In genomic region chr5:159017787-159018186, GRCh38 we compare ENCODE assay signal across 9 cellular contexts.
DNase-seq lines count a peak whose midpoint lies in the region; ATAC-seq, FAIRE-seq and TF ChIP-seq lines count a peak whose summit lies in the region.
"Had no signal": no experiment of that assay in that cellular context is flagged by ENCODE, and none has a peak within 500 bp of the region (broad histone marks: within the 10 kb centered on the region; RNA-seq: fewer than 3 reads in every experiment).

No MANE protein-coding gene starts in this region.

- no peaks in the 10 kb centered on the region for H3K79me1 ChIP-seq in IMR-90 (ENCODE audit: low read depth in 1 of 2, low read length in 2 of 2)

- POLR2A ChIA-PET in IMR-90 (lab: Charles Lee; ENCODE audit: unreplicated experiment), result no interaction called here

- TF ChIP-seq CTCF in IMR-90 (conservative IDR thresholded peaks at IDR 0.05; ENCODE audit: low read depth, low read length) (no peak), bronchial epithelial cell (IDR thresholded peaks at IDR 0.05; ENCODE audit: insufficient read depth, low read length, severe bottlenecking) (no peak)

- no peak overlapping the region for H2BK5ac ChIP-seq in IMR-90 (ENCODE audit: low read depth, low read length, poor library complexity, severe bottlenecking)

- H4K20me1 ChIP-seq in IMR-90 (ENCODE audit: insufficient read depth, low read length), result no peaks in the 10 kb centered on the region

- H3K27me3 Mint-ChIP-seq in naive B cell, result no peaks in the 10 kb centered on the region

- TF ChIP-seq RAD21 in IMR-90 (IDR thresholded peaks at IDR 0.05; ENCODE audit: low read length), result no peak

- peaks cover 7 to 13% of the 10 kb centered on the region in 2 donors for H3K36me3 Mint-ChIP-seq in naive B cell

- no peak overlapping the region for H3K23ac ChIP-seq in IMR-90 (ENCODE audit: low read depth, low read length)

- H2BK120ac ChIP-seq in IMR-90 (ENCODE audit: low read depth, low read length), result peak overlapping the region; percentile 53

- H3K36me3 ChIP-seq in IMR-90 (ENCODE audit: control insufficient read depth, insufficient read depth, low read length), result no peaks in the 10 kb centered on the region
- H3K36me3 ChIP-seq in bronchial epithelial cell (ENCODE audit: control insufficient read depth, insufficient read depth, low read length), result no peaks in the 10 kb centered on the region
- H3K36me3 ChIP-seq: HAP-1 had no signal

- DNase-seq in ELR (ENCODE audit: low read depth), result peak; percentile 79
- DNase-seq in IMR-90, result peak; percentile 75
- DNase-seq in bronchial epithelial cell (ENCODE audit: low read depth), result peak; percentile 66
- no peak for DNase-seq in naive B cell
- DNase-seq in ecto neural progenitor cell (ENCODE audit: low spot score), result no peak
- DNase-seq in stimulated activated CD8-positive, alpha-beta memory T cell treated with anti-CD3 and anti-CD28 coated beads, Interleukin-4, amount 100 ng/mL, for 48 hours, result no peak
- DNase-seq in NCI-H1092 (lab: John Stamatoyannopoulos, UW), result no peak

- BruUV-seq in IMR-90 (replicated peaks; lab: Mats Ljungman, UMichigan), result no TSS peak

- peaks cover 0 to 4% (median 0%) of the 10 kb centered on the region in 7 donors for H3K9me3 Mint-ChIP-seq in naive B cell

- peak overlapping the region; percentile 46; the same call in 1 of the 2 replicates for H3K4ac ChIP-seq in IMR-90 (ENCODE audit: low read depth, low read length)

- WGBS in IMR-90 (ENCODE audit: extremely low coverage in 2 of 2, insufficient read length in 1 of 2), 2 experiments, result 0% methylated on average over 3 of the region's 4 CpGs; no CpG with 5 or more reads in 1 of the 2 experiments

- no peak overlapping the region for H3K14ac ChIP-seq in IMR-90 (replicated peaks; ENCODE audit: low read depth, low read length)

- peak overlapping the region in 2 of 8 donors; percentile 9 to 64 for H3K4me3 Mint-ChIP-seq in naive B cell

- H4K8ac ChIP-seq in IMR-90 (ENCODE audit: low read depth in 2 of 2, low read length in 2 of 2), result peak overlapping the region in 1 of 2 experiments; percentile 29; a peak in 1 of 4 replicates

- H3K4me1 Mint-ChIP-seq in naive B cell, result peaks cover 43 to 62% (median 58%) of the 10 kb centered on the region in 3 donors

- ATAC-seq in IMR-90 (ENCODE audit: low read depth), result peak; percentile 65
- ATAC-seq in naive B cell (ENCODE audit: low read depth in 2 of 2), result no peak
- ATAC-seq in GM18520 (IDR thresholded peaks at IDR 0.05; ENCODE audit: unreplicated experiment), result no peak

- H3K27ac ChIP-seq in IMR-90 (ENCODE audit: insufficient read depth, low read length), result no peak overlapping the region

- H3K9ac ChIP-seq in IMR-90 (ENCODE audit: low read depth, low read length), result no peak overlapping the region

- no peaks in the 10 kb centered on the region for H3K27me3 ChIP-seq in IMR-90 (ENCODE audit: control insufficient read depth, insufficient read depth, low read length)
- H3K27me3 ChIP-seq in bronchial epithelial cell (ENCODE audit: control insufficient read depth, insufficient read depth, low read length), result peaks cover 3% of the 10 kb centered on the region

- H3K9me1 ChIP-seq in IMR-90 (ENCODE audit: insufficient read depth, low read length), result no peaks in the 10 kb centered on the region

- TF ChIP-seq POLR2A in IMR-90 (IDR thresholded peaks at IDR 0.05; ENCODE audit: low read depth, low read length), result no peak

- CTCF ChIA-PET in IMR-90 (lab: Yijun Ruan, JAX), result interaction anchor here (0.6 kb wide), 1 partner anchor 1287 kb away, joined by 3 read pairs; no protein-coding TSS in a partner anchor

- H2BK15ac ChIP-seq in IMR-90 (ENCODE audit: low read depth, low read length), result no peak overlapping the region

- peak overlapping the region; percentile 10; the same call in 1 of the 2 replicates for H3K4me2 ChIP-seq in IMR-90 (ENCODE audit: low read depth, low read length)

- no peak for FAIRE-seq in bronchial epithelial cell (lab: Jason Lieb, UNC)

- intact Hi-C loops in IMR-90 (cut with micrococcal nuclease), result no loop called here

- H2BK20ac ChIP-seq in IMR-90 (ENCODE audit: low read depth, low read length), result peak overlapping the region; percentile 21; the same call in 1 of the 2 replicates

- H2AK9ac ChIP-seq in IMR-90 (replicated peaks; ENCODE audit: low read depth, low read length, poor library complexity), result no peak overlapping the region

- peak overlapping the region; percentile 69 for H2AFZ ChIP-seq in IMR-90 (replicated peaks; ENCODE audit: low read length, poor library complexity)

- no peak overlapping the region for H2AK5ac ChIP-seq in IMR-90 (ENCODE audit: low read depth, low read length)

- H4K5ac ChIP-seq in IMR-90 (ENCODE audit: low read depth, low read length), result no peak overlapping the region

- no peak overlapping the region for H4K91ac ChIP-seq in IMR-90 (ENCODE audit: insufficient read depth, low read depth, low read length)

- peak overlapping the region; percentile 45 to 93 (median 58) for H3K27ac Mint-ChIP-seq in naive B cell

- in situ Hi-C loops in IMR-90 (cut with MboI; ENCODE audit: low sequenced_read_pairs), result no loop called here

- H3K4me1 ChIP-seq in IMR-90 (ENCODE audit: control insufficient read depth, insufficient read depth, low read length), result peaks cover 5% of the 10 kb centered on the region

- dilution Hi-C loops in IMR-90 (cut with HindIII; ENCODE audit: low sequenced_read_pairs, unreplicated experiment), result no loop called here

- no peak overlapping the region; the same call in 1 of the 2 replicates for H3K56ac ChIP-seq in IMR-90 (ENCODE audit: extremely low read depth, insufficient read depth, low read length)

- no peak overlapping the region for H3K18ac ChIP-seq in IMR-90 (ENCODE audit: low read depth, low read length)

- H3K4me3 ChIP-seq in IMR-90 (ENCODE audit: insufficient read depth, low read depth, low read length), result no peak overlapping the region
- no peak overlapping the region for H3K4me3 ChIP-seq in bronchial epithelial cell (ENCODE audit: low read depth, low read length)
- H3K4me3 ChIP-seq: HAP-1 had no signal

- H3K9me3 ChIP-seq in IMR-90 (ENCODE audit: control insufficient read depth, insufficient read depth, low read length), result no peaks in the 10 kb centered on the region
- H3K9me3 ChIP-seq: HAP-1 had no signal

TF ChIP-seq in IMR-90, 13 proteins besides CTCF, POLR2A, EP300 and RAD21:
- TF ChIP-seq, protein P1, sequence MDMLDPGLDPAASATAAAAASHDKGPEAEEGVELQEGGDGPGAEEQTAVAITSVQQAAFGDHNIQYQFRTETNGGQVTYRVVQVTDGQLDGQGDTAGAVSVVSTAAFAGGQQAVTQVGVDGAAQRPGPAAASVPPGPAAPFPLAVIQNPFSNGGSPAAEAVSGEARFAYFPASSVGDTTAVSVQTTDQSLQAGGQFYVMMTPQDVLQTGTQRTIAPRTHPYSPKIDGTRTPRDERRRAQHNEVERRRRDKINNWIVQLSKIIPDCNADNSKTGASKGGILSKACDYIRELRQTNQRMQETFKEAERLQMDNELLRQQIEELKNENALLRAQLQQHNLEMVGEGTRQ (IDR thresholded peaks at IDR 0.05; ENCODE audit: low read depth, low read length), result no peak
- peak; percentile 58; the same call in 1 of the 2 replicates for TF ChIP-seq MAZ (IDR thresholded peaks at IDR 0.05; ENCODE audit: borderline replicate concordance, low read depth, low read length)

Comparison
In these comparisons a context has a peak if more than half of its experiments do, and no peak if none do; other contexts are left out.
1. DNase-seq: peak in ELR (single experiment), IMR-90 (single experiment) and bronchial epithelial cell (single experiment); none in naive B cell (single experiment), ecto neural progenitor cell (single experiment), stimulated activated CD8-positive, alpha-beta memory T cell treated with anti-CD3 and anti-CD28 coated beads, Interleukin-4, amount 100 ng/mL, for 48 hours (single experiment) and NCI-H1092 (single experiment).